Comparison of ENCODE assay signal across 16 cellular contexts in the genomic region with DNA sequence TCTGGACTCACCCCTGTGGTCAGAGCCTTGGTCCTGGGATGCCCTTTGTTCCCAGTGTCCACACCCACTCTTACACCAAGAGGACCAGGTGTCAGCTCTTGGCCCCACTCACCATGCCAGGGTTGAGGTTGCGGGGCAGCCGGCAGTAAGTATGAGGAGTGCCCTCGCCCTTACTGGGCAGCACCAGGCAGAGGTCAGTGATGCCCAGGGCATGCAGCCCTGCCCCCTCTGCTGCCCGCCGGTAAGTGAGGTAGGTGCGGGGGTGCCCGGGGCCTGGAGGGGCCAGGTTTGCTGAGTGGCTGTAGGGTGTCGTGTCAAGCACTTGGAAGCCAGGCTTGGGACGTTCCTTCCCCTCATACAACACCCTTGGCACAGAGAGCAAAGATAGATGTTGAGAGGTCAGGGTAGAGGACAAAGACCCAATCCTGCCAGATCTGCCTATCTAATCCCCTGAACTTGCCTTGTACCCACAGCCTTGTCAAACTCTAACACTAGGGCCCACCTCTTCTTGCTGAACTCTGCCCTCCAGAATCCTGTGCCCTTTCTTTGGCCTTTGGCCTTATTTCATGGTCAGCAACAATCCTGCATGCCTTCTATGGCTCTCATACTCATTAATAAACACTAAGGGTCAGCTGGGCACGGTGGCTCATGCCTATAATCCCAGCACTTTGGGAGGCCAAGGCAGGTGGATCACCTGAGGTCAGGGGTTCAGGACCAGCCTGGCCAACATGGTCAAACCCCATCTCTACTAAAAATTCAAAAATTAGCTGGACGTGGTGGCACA. TPM values are rescaled to one million over a fixed set of nuclear protein-coding genes. Genes with fewer than 3 reads are reported as not detected.
DNase-seq lines count a peak whose midpoint lies in the region; ATAC-seq and TF ChIP-seq lines count a peak whose summit lies in the region.
"Had no signal": no experiment of that assay in that cellular context is flagged by ENCODE, and none has a peak within 500 bp of the region (broad histone marks: within the 10 kb centered on the region; RNA-seq: fewer than 3 reads in every experiment).

No MANE protein-coding gene starts in this region.

- 74 to 77% (median 76%) methylated on average over 8 to 11 of the region's 11 CpGs for WGBS in heart left ventricle, 4 donors
- 86 to 89% methylated on average over 11 of the region's 11 CpGs for WGBS in aorta, 2 donors

- H3K9me3 Mint-ChIP-seq in activated T-helper 1 cell treated with anti-CD3 and anti-CD28 coated beads, Interleukin-12 subunit alpha, Interleukin-12 subunit beta, Interleukin-2, Interleukin-4 antibody, amounts not matched to agents 30 ng/mL and 10 ng/mL and 1 ng/mL, durations not matched to agents 14 hours and 24 hours and 36 hours: no peaks in the 10 kb centered on the region
- H3K9me3 Mint-ChIP-seq in memory B cell: no peaks in the 10 kb centered on the region
- H3K9me3 Mint-ChIP-seq: nephron had no signal

- ATAC-seq in heart left ventricle (no peak), left cardiac atrium (no peak), memory B cell (ENCODE audit: low read depth) (no peak), aorta (ENCODE audit: low FRiP score) (no peak), HG02981 (IDR thresholded peaks at IDR 0.05; ENCODE audit: unreplicated experiment) (no peak), HG03097 (IDR thresholded peaks at IDR 0.05; ENCODE audit: low FRiP score, unreplicated experiment) (no peak)

- H3K36me3 ChIP-seq in heart left ventricle (peaks cover 0 to 69% (median 56%) of the 10 kb centered on the region in 9 donors), aorta (ENCODE audit: control insufficient read depth in 1 of 2, insufficient read depth in 2 of 2, low read length in 1 of 2) (peaks cover 0 to 3% of the 10 kb centered on the region in 2 donors), BE2C (peaks cover 25% of the 10 kb centered on the region)

- TF ChIP-seq CTCF in heart left ventricle (IDR thresholded peaks at IDR 0.05): no peak
- TF ChIP-seq CTCF in BE2C (IDR thresholded peaks at IDR 0.05; ENCODE audit: low read depth, low read length): no peak

- H3K4me3 ChIP-seq in heart left ventricle (no peak overlapping the region), aorta (ENCODE audit: low read length in 2 of 2) (no peak overlapping the region), BE2C (ENCODE audit: low read depth, low read length) (no peak overlapping the region)

- peak overlapping the region in 10 of 12 donors; percentile 17 to 100 (median 50) for H3K27ac ChIP-seq in heart left ventricle
- no peak overlapping the region for H3K27ac ChIP-seq in aorta (ENCODE audit: low read depth in 1 of 2, low read length in 2 of 2)
- H3K27ac ChIP-seq: WERI-Rb-1 had no signal

- intact Hi-C loops in heart left ventricle (cut with DNase I) (loop anchor here in 4 of 10 donors (2.0 to 10.0 kb wide), 2 partner anchors 16 to 148 kb away; no protein-coding TSS in a partner anchor), left cardiac atrium (cut with DNase I) (loop anchor here in 1 of 2 donors (10.0 kb wide), 1 partner anchor 148 kb away; no protein-coding TSS in a partner anchor), aorta (cut with DNase I) (no loop called here)
- intact Hi-C loops in activated T-helper 1 cell treated with anti-CD3 and anti-CD28 coated beads, Interleukin-12 subunit alpha, Interleukin-12 subunit beta, Interleukin-2, Interleukin-4 antibody, amounts not matched to agents 30 ng/mL and 10 ng/mL and 1 ng/mL, durations not matched to agents 14 hours and 24 hours and 36 hours (cut with micrococcal nuclease): no loop called here

- DNase-seq in heart left ventricle: no peak
- no peak for DNase-seq in left cardiac atrium
- no peak for DNase-seq in activated T-helper 1 cell treated with anti-CD3 and anti-CD28 coated beads, Interleukin-12 subunit alpha, Interleukin-12 subunit beta, Interleukin-2, Interleukin-4 antibody, amounts not matched to agents 30 ng/mL and 10 ng/mL and 1 ng/mL, durations not matched to agents 14 hours and 24 hours and 36 hours (ENCODE audit: low spot score)
- no peak for DNase-seq in memory B cell (ENCODE audit: low spot score in 2 of 2)
- DNase-seq in aorta: peak; percentile 21 to 63
- DNase-seq in BE2C: no peak
- DNase-seq: activated CD8-positive, alpha-beta memory T cell treated with anti-CD3 and anti-CD28 coated beads, Interleukin-2, amount 50 U/mL, for 4 hours; H7; Kasumi-1; NCI-H1105 treated with DMSO at 0.1 percent for 48 hours; NCI-H2171 treated with DMSO at 0.1 percent for 48 hours; SW 1271; WERI-Rb-1 had no signal

- peaks cover 46% of the 10 kb centered on the region for H3K36me3 Mint-ChIP-seq in activated T-helper 1 cell treated with anti-CD3 and anti-CD28 coated beads, Interleukin-12 subunit alpha, Interleukin-12 subunit beta, Interleukin-2, Interleukin-4 antibody, amounts not matched to agents 30 ng/mL and 10 ng/mL and 1 ng/mL, durations not matched to agents 14 hours and 24 hours and 36 hours (ENCODE audit: low read depth)
- peaks cover 27% of the 10 kb centered on the region for H3K36me3 Mint-ChIP-seq in memory B cell

- H3K9me3 ChIP-seq in heart left ventricle (no peaks in the 10 kb centered on the region), aorta (ENCODE audit: control insufficient read depth, low read length) (no peaks in the 10 kb centered on the region), BE2C (no peaks in the 10 kb centered on the region)

- peaks cover 31% of the 10 kb centered on the region for H3K4me1 Mint-ChIP-seq in activated T-helper 1 cell treated with anti-CD3 and anti-CD28 coated beads, Interleukin-12 subunit alpha, Interleukin-12 subunit beta, Interleukin-2, Interleukin-4 antibody, amounts not matched to agents 30 ng/mL and 10 ng/mL and 1 ng/mL, durations not matched to agents 14 hours and 24 hours and 36 hours (ENCODE audit: low read depth)
- peaks cover 37% of the 10 kb centered on the region for H3K4me1 Mint-ChIP-seq in memory B cell

- H3K27ac Mint-ChIP-seq in activated T-helper 1 cell treated with anti-CD3 and anti-CD28 coated beads, Interleukin-12 subunit alpha, Interleukin-12 subunit beta, Interleukin-2, Interleukin-4 antibody, amounts not matched to agents 30 ng/mL and 10 ng/mL and 1 ng/mL, durations not matched to agents 14 hours and 24 hours and 36 hours: peak overlapping the region; percentile 67
- peak overlapping the region; percentile 84 for H3K27ac Mint-ChIP-seq in memory B cell
- H3K27ac Mint-ChIP-seq: nephron had no signal

- H3K27me3 ChIP-seq in heart left ventricle (no peaks in the 10 kb centered on the region), aorta (ENCODE audit: control insufficient read depth in 1 of 2, insufficient read depth in 2 of 2, low read length in 1 of 2) (no peaks in the 10 kb centered on the region), BE2C (no peaks in the 10 kb centered on the region)

- no peak overlapping the region for H3K4me3 Mint-ChIP-seq in activated T-helper 1 cell treated with anti-CD3 and anti-CD28 coated beads, Interleukin-12 subunit alpha, Interleukin-12 subunit beta, Interleukin-2, Interleukin-4 antibody, amounts not matched to agents 30 ng/mL and 10 ng/mL and 1 ng/mL, durations not matched to agents 14 hours and 24 hours and 36 hours
- H3K4me3 Mint-ChIP-seq in memory B cell: peak overlapping the region; percentile 14

- H3K4me1 ChIP-seq in heart left ventricle (peaks cover 0 to 43% (median 29%) of the 10 kb centered on the region in 12 donors), aorta (ENCODE audit: control insufficient read depth in 1 of 2, insufficient read depth in 2 of 2, low read length in 2 of 2) (no peaks in the 10 kb centered on the region), BE2C (no peaks in the 10 kb centered on the region)

- no peaks in the 10 kb centered on the region for H3K27me3 Mint-ChIP-seq in activated T-helper 1 cell treated with anti-CD3 and anti-CD28 coated beads, Interleukin-12 subunit alpha, Interleukin-12 subunit beta, Interleukin-2, Interleukin-4 antibody, amounts not matched to agents 30 ng/mL and 10 ng/mL and 1 ng/mL, durations not matched to agents 14 hours and 24 hours and 36 hours (ENCODE audit: insufficient read depth)
- H3K27me3 Mint-ChIP-seq in memory B cell: no peaks in the 10 kb centered on the region

- TF ChIP-seq POLR2A in heart left ventricle (IDR thresholded peaks at IDR 0.05): no peak

RNA-seq across cellular contexts. Expression of a gene that starts 3.6 kb away (rescaled TPM):
- total RNA-seq in heart left ventricle: 10 to 100 TPM; 30.5 to 60.7 (median 40.8) TPM
- 10 to 100 TPM; 36.7 to 41.5 TPM for polyA plus RNA-seq in heart left ventricle
- total RNA-seq in left cardiac atrium: 10 to 100 TPM; 41.5 to 49.5 TPM
- total RNA-seq in activated T-helper 1 cell treated with anti-CD3 and anti-CD28 coated beads, Interleukin-12 subunit alpha, Interleukin-12 subunit beta, Interleukin-2, Interleukin-4 antibody, amounts not matched to agents 30 ng/mL and 10 ng/mL and 1 ng/mL, durations not matched to agents 14 hours and 24 hours and 36 hours: 128 and 133 TPM in 2 replicates
- total RNA-seq in aorta: 10 to 100 TPM; 45.7 to 94.7 TPM
- polyA plus RNA-seq in aorta: 10 to 100 TPM in 1 of 2 donors, 1 to 10 TPM in 1; 6.6 to 34.6 TPM
- 167 TPM for polyA plus RNA-seq in BE2C (2012; ENCODE audit: insufficient read depth, insufficient read length, low read depth)

RNA-seq across cellular contexts. Expression of a gene that starts 15.5 kb away (rescaled TPM):
- 10 to 100 TPM; 11.0 to 27.8 (median 18.8) TPM for total RNA-seq in heart left ventricle
- polyA plus RNA-seq in heart left ventricle: 10 to 100 TPM; 21.4 to 25.4 TPM
- 10 to 100 TPM; 17.3 to 19.6 TPM for total RNA-seq in left cardiac atrium
- total RNA-seq in activated T-helper 1 cell treated with anti-CD3 and anti-CD28 coated beads, Interleukin-12 subunit alpha, Interleukin-12 subunit beta, Interleukin-2, Interleukin-4 antibody, amounts not matched to agents 30 ng/mL and 10 ng/mL and 1 ng/mL, durations not matched to agents 14 hours and 24 hours and 36 hours: 62.8 and 76.4 TPM in 2 replicates
- 10 to 100 TPM; 31.2 to 49.7 TPM for total RNA-seq in aorta
- 10 to 100 TPM; 14.4 to 71.0 TPM for polyA plus RNA-seq in aorta
- polyA plus RNA-seq in BE2C (2012; ENCODE audit: insufficient read depth, insufficient read length, low read depth): 43.8 TPM

RNA-seq across cellular contexts. Expression of a gene that starts 20.2 kb away (rescaled TPM):
- total RNA-seq in heart left ventricle (10 to 100 TPM; 18.1 to 53.9 (median 46.2) TPM), left cardiac atrium (10 to 100 TPM; 29.0 to 39.5 TPM), aorta (10 to 100 TPM; 52.3 to 67.8 TPM)
- polyA plus RNA-seq in heart left ventricle (1 to 10 TPM; 5.6 to 8.8 TPM), aorta (1 to 10 TPM; 6.4 to 7.8 TPM)
- total RNA-seq in activated T-helper 1 cell treated with anti-CD3 and anti-CD28 coated beads, Interleukin-12 subunit alpha, Interleukin-12 subunit beta, Interleukin-2, Interleukin-4 antibody, amounts not matched to agents 30 ng/mL and 10 ng/mL and 1 ng/mL, durations not matched to agents 14 hours and 24 hours and 36 hours: 69.1 and 70.4 TPM in 2 replicates
- 15.1 TPM for polyA plus RNA-seq in BE2C (2012; ENCODE audit: insufficient read depth, insufficient read length, low read depth)

RNA-seq across cellular contexts. Expression of a gene that starts 20.4 kb away (rescaled TPM):
- 10 to 100 TPM; 31.6 to 83.9 (median 48.4) TPM for total RNA-seq in heart left ventricle
- 100 to 1,000 TPM in 1 of 2 donors, 10 to 100 TPM in 1; 32.5 to 163 TPM for polyA plus RNA-seq in heart left ventricle
- 10 to 100 TPM; 63.2 to 77.6 TPM for total RNA-seq in left cardiac atrium
- total RNA-seq in activated T-helper 1 cell treated with anti-CD3 and anti-CD28 coated beads, Interleukin-12 subunit alpha, Interleukin-12 subunit beta, Interleukin-2, Interleukin-4 antibody, amounts not matched to agents 30 ng/mL and 10 ng/mL and 1 ng/mL, durations not matched to agents 14 hours and 24 hours and 36 hours: 75.4 and 76.1 TPM in 2 replicates
- 10 to 100 TPM; 88.9 to 91.1 TPM for total RNA-seq in aorta
- polyA plus RNA-seq in aorta: 10 to 100 TPM; 54.5 to 96.7 TPM
- 88.3 TPM for polyA plus RNA-seq in BE2C (2012; ENCODE audit: insufficient read depth, insufficient read length, low read depth)

RNA-seq across cellular contexts. Expression of a gene that starts 24.7 kb away (rescaled TPM):
- total RNA-seq in heart left ventricle (1 to 10 TPM; 2.5 to 7.2 (median 4.5) TPM), left cardiac atrium (1 to 10 TPM; 3.4 to 5.7 TPM), aorta (1 to 10 TPM; 5.0 to 8.9 TPM)
- polyA plus RNA-seq in heart left ventricle (1 to 10 TPM; 4.8 to 5.7 TPM), aorta (10 to 100 TPM in 1 of 2 donors, 1 to 10 TPM in 1; 1.4 to 10.7 TPM)
- 8.1 and 9.8 TPM in 2 replicates for total RNA-seq in activated T-helper 1 cell treated with anti-CD3 and anti-CD28 coated beads, Interleukin-12 subunit alpha, Interleukin-12 subunit beta, Interleukin-2, Interleukin-4 antibody, amounts not matched to agents 30 ng/mL and 10 ng/mL and 1 ng/mL, durations not matched to agents 14 hours and 24 hours and 36 hours
- 14.1 TPM for polyA plus RNA-seq in BE2C (2012; ENCODE audit: insufficient read depth, insufficient read length, low read depth)

Comparison
In these comparisons a context has a peak if more than half of its experiments do, and no peak if none do; other contexts are left out.
1. DNase-seq: peak in aorta (2 of 2); none in heart left ventricle (0 of 5), left cardiac atrium (single experiment), activated T-helper 1 cell treated with anti-CD3 and anti-CD28 coated beads, Interleukin-12 subunit alpha, Interleukin-12 subunit beta, Interleukin-2, Interleukin-4 antibody, amounts not matched to agents 30 ng/mL and 10 ng/mL and 1 ng/mL, durations not matched to agents 14 hours and 24 hours and 36 hours (single experiment), memory B cell (0 of 2) and BE2C (single experiment).
2. H3K27ac ChIP-seq: peak in heart left ventricle (10 of 12); none in aorta (0 of 2).